Comparison of ENCODE assay signal across 5 cellular contexts in the genomic region with DNA sequence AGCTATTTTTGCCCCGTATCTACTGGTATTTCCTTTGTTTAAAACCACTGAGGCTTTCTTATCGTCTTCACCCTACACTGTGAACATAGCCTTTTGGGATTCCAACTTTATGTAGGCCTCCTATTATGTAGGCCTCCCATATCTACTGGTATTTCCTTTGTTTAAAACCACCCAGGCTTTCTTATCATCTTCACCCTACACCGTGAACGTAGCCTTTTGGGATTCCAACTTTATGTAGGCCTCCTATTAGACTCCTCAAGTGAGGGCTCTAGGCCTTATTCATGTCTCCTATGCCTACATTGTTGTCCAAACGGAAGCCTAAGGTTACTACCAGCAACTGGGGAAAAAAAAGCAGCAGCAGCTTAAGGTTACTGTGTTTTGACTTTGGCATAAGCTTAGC.
"Had no signal": no experiment of that assay in that cellular context is flagged by ENCODE, and none has a peak within 500 bp of the region (broad histone marks: within the 10 kb centered on the region; RNA-seq: fewer than 3 reads in every experiment).

No MANE protein-coding gene starts in this region.

- H3K4me1 Mint-ChIP-seq: GM23338, H9 had no signal

- ATAC-seq: GM23338 had no signal

- H3K4me3 Mint-ChIP-seq: GM23338, H9 had no signal

- H3K4me3 ChIP-seq: GM23338 had no signal

- H3K9me3 Mint-ChIP-seq: GM23338, H9 had no signal

- H3K27ac Mint-ChIP-seq: GM23338, H9 had no signal

- DNase-seq: H9, HCEC 1CT, IMR-90, KBM-7 had no signal
